11 cellular contexts compared by ENCODE assay signal in genomic region chr4:138576684-138577083, GRCh38.
DNase-seq lines count a peak whose midpoint lies in the region; ATAC-seq, FAIRE-seq and TF ChIP-seq lines count a peak whose summit lies in the region.
"Had no signal": no experiment of that assay in that cellular context is flagged by ENCODE, and none has a peak within 500 bp of the region (broad histone marks: within the 10 kb centered on the region; RNA-seq: fewer than 3 reads in every experiment).

No MANE protein-coding gene starts in this region.

- ATAC-seq in HG02973 (IDR thresholded peaks at IDR 0.05; ENCODE audit: unreplicated experiment), result no peak
- ATAC-seq: heart right ventricle had no signal

- peak; percentile 58 for DNase-seq in MCF 10A (ENCODE audit: unreplicated experiment)
- DNase-seq in breast epithelium (ENCODE audit: low spot score in 2 of 2), result no peak
- DNase-seq in NCI-H460 (ENCODE audit: extremely low read depth, low read depth), result peak; percentile 45
- peak; percentile 57 for DNase-seq in endothelial cell of umbilical vein (ENCODE audit: low read depth, low spot score)
- no peak for DNase-seq in type B pancreatic cell (ENCODE audit: extremely low spot score, unreplicated experiment)
- DNase-seq in activated effector memory CD4-positive, alpha-beta T cell treated with Interleukin-2 at 50 U/mL for 16 hours, result no peak
- no peak for DNase-seq in activated gamma-delta T cell (lab: John Stamatoyannopoulos, UW)
- DNase-seq: activated CD4-positive, alpha-beta T cell treated with anti-CD3 and anti-CD28 coated beads, Interleukin-2, amount 50 U/mL, for 4 hours; GDM1; heart right ventricle had no signal

- H3K27ac ChIP-seq in breast epithelium (no peak overlapping the region), endothelial cell of umbilical vein (ENCODE audit: insufficient read depth, low read depth, low read length) (no peak overlapping the region)
- H3K27ac ChIP-seq: heart right ventricle had no signal

- peak; percentile 72 for FAIRE-seq in endothelial cell of umbilical vein (lab: Jason Lieb, UNC)

- CTCF ChIA-PET in MCF 10A (lab: Yijun Ruan, JAX) (interaction anchor here (0.7 to 3.1 kb wide), 18 partner anchors 10 to 1348 kb away, joined by 3 to 23 read pairs (median 4); no protein-coding TSS in a partner anchor), endothelial cell of umbilical vein (lab: Charles Lee) (interaction anchor here (0.6 to 3.9 kb wide), 19 partner anchors 8 to 843 kb away, joined by 3 to 84 read pairs (median 4); no protein-coding TSS in a partner anchor)

- dilution Hi-C loops in endothelial cell of umbilical vein (cut with MboI; ENCODE audit: extremely low pct_ligation_motif_present, low sequenced_read_pairs), result no loop called here

- H3K79me2 ChIP-seq in endothelial cell of umbilical vein (ENCODE audit: control insufficient read depth, insufficient read depth, low read length), result no peaks in the 10 kb centered on the region

- TF ChIP-seq POLR2A in breast epithelium (IDR thresholded peaks at IDR 0.05), result no peak
- no peak for TF ChIP-seq POLR2A in endothelial cell of umbilical vein (IDR thresholded peaks at IDR 0.05; ENCODE audit: low read depth, low read length)

- H3K9ac ChIP-seq in endothelial cell of umbilical vein (replicated peaks; ENCODE audit: extremely low read depth, insufficient read depth, low read length), result no peak overlapping the region

- POLR2A ChIA-PET in MCF 10A (lab: Yijun Ruan, JAX) (no interaction called here), endothelial cell of umbilical vein (lab: Charles Lee) (no interaction called here)

- H3K36me3 ChIP-seq in breast epithelium (no peaks in the 10 kb centered on the region), endothelial cell of umbilical vein (ENCODE audit: control insufficient read depth in 2 of 2, extremely low read depth in 1 of 2, insufficient read depth in 2 of 2, low read length in 2 of 2) (no peaks in the 10 kb centered on the region)
- H3K36me3 ChIP-seq: heart right ventricle had no signal

- H3K9me3 Mint-ChIP-seq in MCF 10A (ENCODE audit: unreplicated experiment) (no peaks in the 10 kb centered on the region), type B pancreatic cell (peaks cover 11% of the 10 kb centered on the region)

- H3K27me3 Mint-ChIP-seq in MCF 10A (ENCODE audit: insufficient read depth, unreplicated experiment) (no peaks in the 10 kb centered on the region), type B pancreatic cell (no peaks in the 10 kb centered on the region)

- H3K4me3 Mint-ChIP-seq in MCF 10A (ENCODE audit: unreplicated experiment) (no peak overlapping the region), type B pancreatic cell (no peak overlapping the region)

- intact Hi-C loops in MCF 10A (cut with micrococcal nuclease) (loop anchor here (1.0 to 5.0 kb wide), 5 partner anchors 294 to 756 kb away; no protein-coding TSS in a partner anchor), breast epithelium (cut with DNase I; ENCODE audit: low total_unique reads) (no loop called here), endothelial cell of umbilical vein (cut with micrococcal nuclease) (loop anchor here (1.0 to 5.0 kb wide), 8 partner anchors 295 to 844 kb away; partner anchors contain the start of gene SLC7A11)

- H2AFZ ChIP-seq in endothelial cell of umbilical vein (ENCODE audit: low read depth, low read length), result no peak overlapping the region

- H3K4me3 ChIP-seq in breast epithelium (no peak overlapping the region), endothelial cell of umbilical vein (replicated peaks in 1 of 3; ENCODE audit: insufficient read depth in 1 of 3, low read depth in 1 of 3, low read length in 3 of 3) (no peak overlapping the region)
- H3K4me3 ChIP-seq: heart right ventricle had no signal

- no peak overlapping the region for H3K27ac Mint-ChIP-seq in MCF 10A (ENCODE audit: low read depth, unreplicated experiment)
- H3K27ac Mint-ChIP-seq in type B pancreatic cell, result no peak overlapping the region

- H3K4me2 ChIP-seq in endothelial cell of umbilical vein (ENCODE audit: insufficient read depth, low read length), result no peak overlapping the region

- H3K9me3 ChIP-seq in breast epithelium (peaks cover 0 to 25% of the 10 kb centered on the region in 2 donors), endothelial cell of umbilical vein (replicated peaks; ENCODE audit: control insufficient read depth, insufficient read depth, low read length) (no peaks in the 10 kb centered on the region)

- no peaks in the 10 kb centered on the region for H4K20me1 ChIP-seq in endothelial cell of umbilical vein (replicated peaks; ENCODE audit: control insufficient read depth, extremely low read depth, insufficient read depth, low read length)

- H3K4me1 Mint-ChIP-seq in MCF 10A (ENCODE audit: insufficient read depth, unreplicated experiment), result no peaks in the 10 kb centered on the region
- no peaks in the 10 kb centered on the region for H3K4me1 Mint-ChIP-seq in type B pancreatic cell (ENCODE audit: unreplicated experiment)

- BruUV-seq in MCF 10A (replicated peaks; lab: Mats Ljungman, UMichigan), result no TSS peak
- BruUV-seq in endothelial cell of umbilical vein (replicated peaks; lab: Mats Ljungman, UMichigan), result no TSS peak

- H3K36me3 Mint-ChIP-seq in MCF 10A (ENCODE audit: insufficient read depth, unreplicated experiment) (no peaks in the 10 kb centered on the region), type B pancreatic cell (no peaks in the 10 kb centered on the region)

- H3K27me3 ChIP-seq in breast epithelium (no peaks in the 10 kb centered on the region), endothelial cell of umbilical vein (ENCODE audit: control insufficient read depth in 2 of 2, insufficient read depth in 2 of 2, low read length in 2 of 2) (peaks cover under 1 to 3% of the 10 kb centered on the region in 2 experiments)
- H3K27me3 ChIP-seq: heart right ventricle had no signal

- peak; percentile 51 for TF ChIP-seq CTCF in MCF 10A (IDR thresholded peaks at IDR 0.05; ENCODE audit: unreplicated experiment)
- no peak for TF ChIP-seq CTCF in breast epithelium (IDR thresholded peaks at IDR 0.05)
- peak; percentile 31 to 53 for TF ChIP-seq CTCF in endothelial cell of umbilical vein (IDR thresholded peaks at IDR 0.05; ENCODE audit: extremely low read depth in 1 of 2, insufficient read depth in 1 of 2, low read depth in 1 of 2, low read length in 2 of 2)
- TF ChIP-seq CTCF in type B pancreatic cell (conservative IDR thresholded peaks at IDR 0.05), result peak; percentile 61

- no peaks in the 10 kb centered on the region for H3K9me1 ChIP-seq in endothelial cell of umbilical vein (replicated peaks; ENCODE audit: control insufficient read depth, extremely low read depth, insufficient read depth, low read length)

- H3K4me1 ChIP-seq in breast epithelium (no peaks in the 10 kb centered on the region), endothelial cell of umbilical vein (ENCODE audit: control insufficient read depth, extremely low read depth, insufficient read depth, low read length) (no peaks in the 10 kb centered on the region)
- H3K4me1 ChIP-seq: heart right ventricle had no signal

TF ChIP-seq in endothelial cell of umbilical vein, 7 proteins besides CTCF, POLR2A, EP300 and RAD21:
- TF ChIP-seq FOS (IDR thresholded peaks at IDR 0.05; ENCODE audit: borderline replicate concordance, insufficient read depth, low read length) (no peak), MYC (IDR thresholded peaks at IDR 0.05; ENCODE audit: low read depth, low read length) (no peak), POLR2AphosphoS5 (IDR thresholded peaks at IDR 0.05; ENCODE audit: insufficient read depth, low read depth, low read length) (no peak), MAX (IDR thresholded peaks at IDR 0.05; ENCODE audit: insufficient read depth, insufficient read length) (no peak)
TF ChIP-seq in endothelial cell of umbilical vein: peak in this region for 0.

Comparison
In these comparisons a context has a peak if more than half of its experiments do, and no peak if none do; other contexts are left out.
1. DNase-seq: peak in MCF 10A (single experiment), NCI-H460 (single experiment) and endothelial cell of umbilical vein (single experiment); none in breast epithelium (0 of 2), type B pancreatic cell (single experiment), activated effector memory CD4-positive, alpha-beta T cell treated with Interleukin-2 at 50 U/mL for 16 hours (single experiment) and activated gamma-delta T cell (single experiment).
2. CTCF ChIP-seq: peak in MCF 10A (single experiment), endothelial cell of umbilical vein (2 of 2) and type B pancreatic cell (single experiment); none in breast epithelium (0 of 3).